ENCODE assay signal across 8 cellular contexts in genomic region chr9:117704024-117704575, GRCh38. TPM values are rescaled to one million over a fixed set of nuclear protein-coding genes. Genes with fewer than 3 reads are reported as not detected.
A peak's percentile ranks its signal among the peaks of the same experiment; 100 is the strongest.
DNase-seq lines count a peak whose midpoint lies in the region; ATAC-seq and TF ChIP-seq lines count a peak whose summit lies in the region.

Gene TLR4 (plus strand): TSS chr9:117704403. CDS start chr9:117704473, 70 bp downstream.

- ATAC-seq in GM21528 (IDR thresholded peaks at IDR 0.05; ENCODE audit: low FRiP score, unreplicated experiment), result peak; percentile 99

- H3K36me3 ChIP-seq in HUES6 (ENCODE audit: control insufficient read depth, insufficient read depth, low read length), result no peaks in the 10 kb centered on the region
- H3K36me3 ChIP-seq in ascending aorta, result peaks cover 0 to 13% of the 10 kb centered on the region in 2 donors
- H3K36me3 ChIP-seq in sigmoid colon, result no peaks in the 10 kb centered on the region

- H3K4me3 ChIP-seq in HUES6 (ENCODE audit: low read depth, low read length), result peak within 1 kb of the TSS; percentile 6; the same call in 1 of the 2 replicates
- peak within 1 kb of the TSS; percentile 55 to 69 for H3K4me3 ChIP-seq in ascending aorta
- H3K4me3 ChIP-seq in sigmoid colon, result peak within 1 kb of the TSS; percentile 19 to 47 (median 38)

- 3 to 8% methylated on average over 13 of the region's 13 CpGs for WGBS in sigmoid colon, 2 donors

- H3K9ac ChIP-seq in HUES6 (ENCODE audit: low read length), result no peak within 1 kb of the TSS

- H3K9me3 ChIP-seq in HUES6 (ENCODE audit: control insufficient read depth, insufficient read depth, low read depth, low read length) (no peaks in the 10 kb centered on the region), ascending aorta (no peaks in the 10 kb centered on the region), sigmoid colon (no peaks in the 10 kb centered on the region)

- peak; percentile 20 to 43 for TF ChIP-seq POLR2A in sigmoid colon (IDR thresholded peaks at IDR 0.05)

- peak; percentile 58 for DNase-seq in ELR (ENCODE audit: low read depth)
- peak; percentile 45 to 84 for DNase-seq in ascending aorta (ENCODE audit: low spot score in 2 of 2)
- peak in 43 of 51 donors; percentile 7 to 78 (median 35) for DNase-seq in hypothalamus (lab: John Stamatoyannopoulos, UW)
- peak; percentile 81 for DNase-seq in sigmoid colon
- no peak for DNase-seq in NCI-H2029 (lab: John Stamatoyannopoulos, UW)
- DNase-seq in cortex of kidney (lab: John Stamatoyannopoulos, UW), result no peak

- intact Hi-C loops in ascending aorta (cut with DNase I), result no loop called here
- intact Hi-C loops in sigmoid colon (cut with DNase I), result no loop called here

- peak in 1 of 4 donors; percentile 23 for TF ChIP-seq EP300 in sigmoid colon (IDR thresholded peaks at IDR 0.05)

- TF ChIP-seq CTCF in ascending aorta (IDR thresholded peaks at IDR 0.05), result no peak
- TF ChIP-seq CTCF in sigmoid colon (IDR thresholded peaks at IDR 0.05), result no peak

- H3K4me1 ChIP-seq in HUES6 (ENCODE audit: control insufficient read depth, insufficient read depth, low read length) (peaks cover 8% of the 10 kb centered on the region), ascending aorta (peaks cover 0 to 12% of the 10 kb centered on the region in 2 donors), sigmoid colon (peaks cover 0 to 12% (median 0%) of the 10 kb centered on the region in 4 donors)

- H3K27ac ChIP-seq in HUES6 (ENCODE audit: low read depth, low read length) (no peak within 1 kb of the TSS), ascending aorta (peak within 1 kb of the TSS; percentile 89 to 90), sigmoid colon (peak within 1 kb of the TSS; percentile 48 to 84 (median 74))

- H3K27me3 ChIP-seq in HUES6 (ENCODE audit: control insufficient read depth, insufficient read depth, low read length), result no peaks in the 10 kb centered on the region
- H3K27me3 ChIP-seq in ascending aorta, result no peaks in the 10 kb centered on the region
- H3K27me3 ChIP-seq in sigmoid colon, result no peaks in the 10 kb centered on the region

RNA-seq across cellular contexts. Expression of gene TLR4, which starts in this region (rescaled TPM):
- total RNA-seq in ascending aorta, result 32.4 TPM
- total RNA-seq in sigmoid colon, result 10 to 100 TPM; 10.5 to 24.6 (median 15.3) TPM
- polyA plus RNA-seq in sigmoid colon, result 1 to 10 TPM; 4.0 to 7.2 (median 4.2) TPM

Comparison
In these comparisons a context has a peak if more than half of its experiments do, and no peak if none do; other contexts are left out.
1. DNase-seq: peak in ELR (single experiment), ascending aorta (2 of 2), hypothalamus (43 of 51) and sigmoid colon (single experiment); none in NCI-H2029 (single experiment) and cortex of kidney (single experiment).
2. H3K4me3 ChIP-seq: peak in every context shown above with its lines; median percentile 62 in ascending aorta; 38 in sigmoid colon; 6 in HUES6.